ENCODE assay signal across 22 cellular contexts in genomic region chr18:3848316-3848715, GRCh38.
"Had no signal": no experiment of that assay in that cellular context is flagged by ENCODE, and none has a peak within 500 bp of the region (broad histone marks: within the 10 kb centered on the region; RNA-seq: fewer than 3 reads in every experiment).

No MANE protein-coding gene starts in this region.

- DNase-seq: activated B cell treated with CpG ODN at 0.5 μM for 24 hours; activated CD4-positive, alpha-beta T cell treated with anti-CD3 and anti-CD28 coated beads for 36 hours; activated CD4-positive, alpha-beta T cell treated with anti-CD3 and anti-CD28 coated beads, Interleukin-2, amount 50 U/mL, for 4 hours; activated CD8-positive, alpha-beta memory T cell treated with anti-CD3 and anti-CD28 coated beads for 24 hours; activated CD8-positive, alpha-beta memory T cell treated with anti-CD3 and anti-CD28 coated beads, Interleukin-2, amount 50 U/mL, for 4 hours; activated naive CD4-positive, alpha-beta T cell; activated T-cell treated with anti-CD3 and anti-CD28 coated beads, Interleukin-2, amount 50 U/mL, for 24 hours; effector CD8-positive, alpha-beta T cell; heart left ventricle; left cardiac atrium; lower lobe of right lung; naive thymus-derived CD4-positive, alpha-beta T cell; occipital lobe; retina; spleen; stimulated activated CD4-positive, alpha-beta T cell treated with anti-CD3 and anti-CD28 coated beads, Interleukin-4, amount 100 ng/mL, for 1 hour; stimulated activated naive CD4-positive, alpha-beta T cell treated with Interleukin-2 at 50 U/mL for 16 hours; T-helper 17 cell; thyroid gland had no signal

- H3K9me3 ChIP-seq: adrenal gland, ascending aorta, gastroesophageal sphincter, lower lobe of right lung, spleen, thyroid gland had no signal

- ATAC-seq: activated CD4-positive, alpha-beta T cell treated with anti-CD3 and anti-CD28 coated beads for 36 hours; gastroesophageal sphincter; heart left ventricle; naive thymus-derived CD4-positive, alpha-beta T cell; T-helper 17 cell had no signal

- H3K4me1 ChIP-seq: adrenal gland, ascending aorta, gastroesophageal sphincter, heart left ventricle, lower lobe of right lung, spleen, thyroid gland had no signal

- H3K27ac ChIP-seq: ascending aorta, gastroesophageal sphincter, heart left ventricle, lower lobe of right lung, spleen, thyroid gland had no signal

- H3K36me3 ChIP-seq: adrenal gland, ascending aorta, gastroesophageal sphincter, heart left ventricle, lower lobe of right lung, spleen, thyroid gland had no signal

- H3K4me3 ChIP-seq: adrenal gland, ascending aorta, gastroesophageal sphincter, heart left ventricle, lower lobe of right lung, spleen, thyroid gland had no signal

- H3K27me3 ChIP-seq: adrenal gland, ascending aorta, gastroesophageal sphincter, heart left ventricle, spleen, thyroid gland had no signal
